1 cellular context compared by ENCODE assay signal in the genomic region with DNA sequence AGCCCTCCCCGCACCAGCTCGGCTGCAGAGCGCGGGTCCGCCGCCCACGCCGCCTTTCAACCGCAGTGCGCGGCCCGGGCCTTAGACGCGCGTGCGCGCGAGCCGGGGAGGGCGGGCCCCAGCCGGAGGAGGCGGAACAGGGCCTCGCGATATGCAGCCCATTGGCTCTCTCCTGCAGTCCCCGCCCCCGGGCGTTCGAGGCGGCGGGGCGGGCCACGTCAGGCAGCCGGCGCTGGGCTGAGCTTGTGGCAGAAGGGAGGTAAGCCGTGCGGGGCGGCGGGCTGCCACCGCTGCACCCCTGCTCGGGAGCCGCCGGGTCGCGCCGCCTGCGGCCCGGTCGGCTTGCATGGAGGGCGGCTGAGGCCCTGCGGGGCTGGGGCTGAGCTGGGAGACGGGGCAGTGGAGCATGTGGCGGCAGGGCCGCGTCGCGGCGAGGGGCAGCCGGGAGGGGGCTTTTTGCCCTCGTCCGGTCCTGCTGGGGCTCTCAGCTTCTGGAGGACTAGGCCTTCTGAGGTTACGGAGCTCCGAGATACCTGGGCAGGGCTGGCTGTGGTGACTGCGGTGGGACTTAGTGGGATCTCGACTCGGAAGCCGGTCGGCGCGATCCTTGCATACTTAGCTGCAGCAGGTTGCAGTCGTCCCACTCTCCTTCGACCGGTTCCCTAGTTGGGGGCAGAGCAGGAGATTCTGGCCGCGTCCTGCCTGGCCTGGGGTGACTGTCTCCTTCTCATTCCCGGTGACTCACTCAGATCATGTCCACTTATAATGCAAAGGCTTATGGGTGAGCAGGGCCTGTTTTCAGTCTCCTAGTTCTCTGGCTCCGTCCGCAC.
TF ChIP-seq lines count a peak whose summit lies in the region.

A gene with protein sequence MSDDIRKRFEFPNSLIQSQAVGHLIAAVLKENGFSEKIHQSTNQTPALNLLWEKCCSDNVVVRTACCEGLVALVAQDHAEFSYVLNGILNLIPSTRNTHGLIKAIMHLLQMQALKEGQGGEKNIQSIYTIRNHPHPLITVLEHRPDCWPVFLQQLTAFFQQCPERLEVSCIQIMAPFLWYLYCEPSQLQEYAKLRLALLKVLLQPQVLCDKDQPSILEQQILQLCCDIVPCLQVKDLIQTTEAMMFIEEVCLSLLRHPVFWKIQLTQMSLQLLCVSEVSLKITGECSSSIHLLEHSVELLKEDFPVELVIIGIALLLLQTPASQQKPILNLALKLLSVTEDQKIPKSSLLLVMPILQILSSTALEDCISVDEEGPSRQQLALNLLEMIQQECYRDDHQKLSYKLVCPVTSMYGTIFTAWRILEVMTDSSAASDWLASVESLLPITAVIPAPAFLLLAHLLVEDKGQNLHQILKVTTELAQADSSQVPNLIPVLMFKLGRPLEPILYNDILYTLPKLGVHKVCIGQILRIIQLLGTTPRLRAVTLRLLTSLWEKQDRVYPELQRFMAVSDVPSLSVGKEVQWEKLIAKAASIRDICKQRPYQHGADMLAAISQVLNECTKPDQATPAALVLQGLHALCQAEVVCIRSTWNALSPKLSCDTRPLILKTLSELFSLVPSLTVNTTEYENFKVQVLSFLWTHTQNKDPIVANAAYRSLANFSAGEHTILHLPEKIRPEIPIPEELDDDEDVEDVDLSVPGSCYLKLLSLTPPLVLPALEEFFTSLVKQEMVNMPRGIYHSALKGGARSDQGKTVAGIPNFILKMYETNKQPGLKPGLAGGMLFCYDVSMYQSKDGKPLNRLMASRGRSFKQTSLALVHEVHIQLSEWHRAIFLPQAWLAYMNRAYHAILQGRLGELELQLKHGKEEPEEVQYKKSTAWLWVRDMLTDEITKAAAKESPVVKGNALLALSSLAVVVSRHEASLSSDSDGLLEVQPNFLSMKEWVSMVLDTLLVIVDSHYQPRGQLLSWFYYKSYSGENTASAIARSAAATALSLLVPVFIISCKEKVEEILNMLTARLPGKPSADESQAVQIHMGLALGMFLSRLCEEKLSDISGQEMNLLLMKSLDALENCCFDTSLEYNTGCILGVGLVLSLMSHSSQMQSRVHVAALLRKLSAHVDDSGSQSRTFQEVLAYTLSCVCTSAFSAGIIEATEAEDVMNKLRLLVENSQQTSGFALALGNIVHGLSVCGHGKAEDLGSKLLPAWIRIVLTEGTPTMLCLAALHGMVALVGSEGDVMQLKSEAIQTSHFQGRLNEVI (N-terminal part only) (plus strand): TSS at position 225 of the 830 bp plus-strand sequence. CDS start 31,095 bp downstream, outside the sequence.

TF ChIP-seq in HepG2, 621 proteins besides CTCF, POLR2A, EP300 and RAD21 (continued from another document and continues in another):
- TF ChIP-seq TBX2 (CRISPR knock-in tag; IDR thresholded peaks at IDR 0.05; ENCODE audit: borderline replicate concordance) (peak; percentile 55), CHD2 (IDR thresholded peaks at IDR 0.05; ENCODE audit: low read depth, low read length) (peak; percentile 89), FOXC1 (CRISPR knock-in tag; IDR thresholded peaks at IDR 0.05; ENCODE audit: borderline replicate concordance) (peak; percentile 35; the same call in 1 of the 2 replicates), MAFF (IDR thresholded peaks at IDR 0.05; ENCODE audit: low read depth, low read length) (no peak), MXI1 (IDR thresholded peaks at IDR 0.05; ENCODE audit: borderline replicate concordance, low read depth, low read length) (peak; percentile 76; the same call in 1 of the 3 replicates), ZFX (CRISPR knock-in tag; IDR thresholded peaks at IDR 0.05; ENCODE audit: low read depth) (peak; percentile 99), SOX5 (CRISPR knock-in tag; IDR thresholded peaks at IDR 0.05; ENCODE audit: borderline replicate concordance) (no peak), ZNF33B (CRISPR knock-in tag; IDR thresholded peaks at IDR 0.05) (peak; percentile 53; the same call in 1 of the 2 replicates), ZNF501 (CRISPR knock-in tag; IDR thresholded peaks at IDR 0.05) (peak; percentile 60; the same call in 1 of the 2 replicates), SNAPC2 (CRISPR knock-in tag; IDR thresholded peaks at IDR 0.05) (peak; percentile 85), CENPT (CRISPR knock-in tag; IDR thresholded peaks at IDR 0.05; ENCODE audit: low read depth) (peak; percentile 77; the same call in 1 of the 2 replicates), SMAD9 (CRISPR knock-in tag; IDR thresholded peaks at IDR 0.05) (no peak), KAT8 (CRISPR knock-in tag; IDR thresholded peaks at IDR 0.05) (peak; percentile 30; the same call in 1 of the 2 replicates), ZNF615 (CRISPR knock-in tag; IDR thresholded peaks at IDR 0.05; ENCODE audit: borderline replicate concordance) (no peak), CCAR2 (optimal IDR thresholded peaks at IDR 0.05; ENCODE audit: low read depth, low read length) (no peak)
- TF ChIP-seq, protein P1, sequence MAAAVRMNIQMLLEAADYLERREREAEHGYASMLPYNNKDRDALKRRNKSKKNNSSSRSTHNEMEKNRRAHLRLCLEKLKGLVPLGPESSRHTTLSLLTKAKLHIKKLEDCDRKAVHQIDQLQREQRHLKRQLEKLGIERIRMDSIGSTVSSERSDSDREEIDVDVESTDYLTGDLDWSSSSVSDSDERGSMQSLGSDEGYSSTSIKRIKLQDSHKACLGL (CRISPR knock-in tag; IDR thresholded peaks at IDR 0.05): peak; percentile 86
- TF ChIP-seq, protein P2, sequence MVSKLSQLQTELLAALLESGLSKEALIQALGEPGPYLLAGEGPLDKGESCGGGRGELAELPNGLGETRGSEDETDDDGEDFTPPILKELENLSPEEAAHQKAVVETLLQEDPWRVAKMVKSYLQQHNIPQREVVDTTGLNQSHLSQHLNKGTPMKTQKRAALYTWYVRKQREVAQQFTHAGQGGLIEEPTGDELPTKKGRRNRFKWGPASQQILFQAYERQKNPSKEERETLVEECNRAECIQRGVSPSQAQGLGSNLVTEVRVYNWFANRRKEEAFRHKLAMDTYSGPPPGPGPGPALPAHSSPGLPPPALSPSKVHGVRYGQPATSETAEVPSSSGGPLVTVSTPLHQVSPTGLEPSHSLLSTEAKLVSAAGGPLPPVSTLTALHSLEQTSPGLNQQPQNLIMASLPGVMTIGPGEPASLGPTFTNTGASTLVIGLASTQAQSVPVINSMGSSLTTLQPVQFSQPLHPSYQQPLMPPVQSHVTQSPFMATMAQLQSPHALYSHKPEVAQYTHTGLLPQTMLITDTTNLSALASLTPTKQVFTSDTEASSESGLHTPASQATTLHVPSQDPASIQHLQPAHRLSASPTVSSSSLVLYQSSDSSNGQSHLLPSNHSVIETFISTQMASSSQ (IDR thresholded peaks at IDR 0.05; ENCODE audit: low read depth): no peak
- TF ChIP-seq, protein P2 (CRISPR knock-in tag; IDR thresholded peaks at IDR 0.05; ENCODE audit: borderline replicate concordance): 0 out of 2 replicates have a peak, but pooled peaks have one; percentile 46
- TF ChIP-seq, protein P3, sequence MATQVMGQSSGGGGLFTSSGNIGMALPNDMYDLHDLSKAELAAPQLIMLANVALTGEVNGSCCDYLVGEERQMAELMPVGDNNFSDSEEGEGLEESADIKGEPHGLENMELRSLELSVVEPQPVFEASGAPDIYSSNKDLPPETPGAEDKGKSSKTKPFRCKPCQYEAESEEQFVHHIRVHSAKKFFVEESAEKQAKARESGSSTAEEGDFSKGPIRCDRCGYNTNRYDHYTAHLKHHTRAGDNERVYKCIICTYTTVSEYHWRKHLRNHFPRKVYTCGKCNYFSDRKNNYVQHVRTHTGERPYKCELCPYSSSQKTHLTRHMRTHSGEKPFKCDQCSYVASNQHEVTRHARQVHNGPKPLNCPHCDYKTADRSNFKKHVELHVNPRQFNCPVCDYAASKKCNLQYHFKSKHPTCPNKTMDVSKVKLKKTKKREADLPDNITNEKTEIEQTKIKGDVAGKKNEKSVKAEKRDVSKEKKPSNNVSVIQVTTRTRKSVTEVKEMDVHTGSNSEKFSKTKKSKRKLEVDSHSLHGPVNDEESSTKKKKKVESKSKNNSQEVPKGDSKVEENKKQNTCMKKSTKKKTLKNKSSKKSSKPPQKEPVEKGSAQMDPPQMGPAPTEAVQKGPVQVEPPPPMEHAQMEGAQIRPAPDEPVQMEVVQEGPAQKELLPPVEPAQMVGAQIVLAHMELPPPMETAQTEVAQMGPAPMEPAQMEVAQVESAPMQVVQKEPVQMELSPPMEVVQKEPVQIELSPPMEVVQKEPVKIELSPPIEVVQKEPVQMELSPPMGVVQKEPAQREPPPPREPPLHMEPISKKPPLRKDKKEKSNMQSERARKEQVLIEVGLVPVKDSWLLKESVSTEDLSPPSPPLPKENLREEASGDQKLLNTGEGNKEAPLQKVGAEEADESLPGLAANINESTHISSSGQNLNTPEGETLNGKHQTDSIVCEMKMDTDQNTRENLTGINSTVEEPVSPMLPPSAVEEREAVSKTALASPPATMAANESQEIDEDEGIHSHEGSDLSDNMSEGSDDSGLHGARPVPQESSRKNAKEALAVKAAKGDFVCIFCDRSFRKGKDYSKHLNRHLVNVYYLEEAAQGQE (IDR thresholded peaks at IDR 0.05; ENCODE audit: borderline replicate concordance in 1 of 2, low read depth in 1 of 2, low read length in 2 of 2): peak in 1 of 2 experiments; percentile 51; a peak in 1 of 4 replicates
- TF ChIP-seq, protein P4, sequence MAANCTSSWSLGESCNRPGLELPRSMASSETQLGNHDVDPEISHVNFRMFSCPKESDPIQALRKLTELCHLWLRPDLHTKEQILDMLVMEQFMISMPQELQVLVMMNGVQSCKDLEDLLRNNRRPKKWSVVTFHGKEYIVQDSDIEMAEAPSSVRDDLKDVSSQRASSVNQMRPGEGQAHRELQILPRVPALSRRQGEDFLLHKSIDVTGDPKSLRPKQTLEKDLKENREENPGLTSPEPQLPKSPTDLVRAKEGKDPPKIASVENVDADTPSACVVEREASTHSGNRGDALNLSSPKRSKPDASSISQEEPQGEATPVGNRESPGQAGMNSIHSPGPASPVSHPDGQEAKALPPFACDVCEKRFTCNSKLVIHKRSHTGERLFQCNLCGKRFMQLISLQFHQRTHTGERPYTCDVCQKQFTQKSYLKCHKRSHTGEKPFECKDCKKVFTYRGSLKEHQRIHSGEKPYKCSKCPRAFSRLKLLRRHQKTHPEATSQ (CRISPR knock-in tag; IDR thresholded peaks at IDR 0.05; ENCODE audit: borderline replicate concordance): 0 out of 2 replicates have a peak, but pooled peaks have one; percentile 62
- TF ChIP-seq, protein P5, sequence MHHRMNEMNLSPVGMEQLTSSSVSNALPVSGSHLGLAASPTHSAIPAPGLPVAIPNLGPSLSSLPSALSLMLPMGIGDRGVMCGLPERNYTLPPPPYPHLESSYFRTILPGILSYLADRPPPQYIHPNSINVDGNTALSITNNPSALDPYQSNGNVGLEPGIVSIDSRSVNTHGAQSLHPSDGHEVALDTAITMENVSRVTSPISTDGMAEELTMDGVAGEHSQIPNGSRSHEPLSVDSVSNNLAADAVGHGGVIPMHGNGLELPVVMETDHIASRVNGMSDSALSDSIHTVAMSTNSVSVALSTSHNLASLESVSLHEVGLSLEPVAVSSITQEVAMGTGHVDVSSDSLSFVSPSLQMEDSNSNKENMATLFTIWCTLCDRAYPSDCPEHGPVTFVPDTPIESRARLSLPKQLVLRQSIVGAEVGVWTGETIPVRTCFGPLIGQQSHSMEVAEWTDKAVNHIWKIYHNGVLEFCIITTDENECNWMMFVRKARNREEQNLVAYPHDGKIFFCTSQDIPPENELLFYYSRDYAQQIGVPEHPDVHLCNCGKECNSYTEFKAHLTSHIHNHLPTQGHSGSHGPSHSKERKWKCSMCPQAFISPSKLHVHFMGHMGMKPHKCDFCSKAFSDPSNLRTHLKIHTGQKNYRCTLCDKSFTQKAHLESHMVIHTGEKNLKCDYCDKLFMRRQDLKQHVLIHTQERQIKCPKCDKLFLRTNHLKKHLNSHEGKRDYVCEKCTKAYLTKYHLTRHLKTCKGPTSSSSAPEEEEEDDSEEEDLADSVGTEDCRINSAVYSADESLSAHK (CRISPR knock-in tag; IDR thresholded peaks at IDR 0.05; ENCODE audit: borderline replicate concordance): no peak
- TF ChIP-seq, protein P6, sequence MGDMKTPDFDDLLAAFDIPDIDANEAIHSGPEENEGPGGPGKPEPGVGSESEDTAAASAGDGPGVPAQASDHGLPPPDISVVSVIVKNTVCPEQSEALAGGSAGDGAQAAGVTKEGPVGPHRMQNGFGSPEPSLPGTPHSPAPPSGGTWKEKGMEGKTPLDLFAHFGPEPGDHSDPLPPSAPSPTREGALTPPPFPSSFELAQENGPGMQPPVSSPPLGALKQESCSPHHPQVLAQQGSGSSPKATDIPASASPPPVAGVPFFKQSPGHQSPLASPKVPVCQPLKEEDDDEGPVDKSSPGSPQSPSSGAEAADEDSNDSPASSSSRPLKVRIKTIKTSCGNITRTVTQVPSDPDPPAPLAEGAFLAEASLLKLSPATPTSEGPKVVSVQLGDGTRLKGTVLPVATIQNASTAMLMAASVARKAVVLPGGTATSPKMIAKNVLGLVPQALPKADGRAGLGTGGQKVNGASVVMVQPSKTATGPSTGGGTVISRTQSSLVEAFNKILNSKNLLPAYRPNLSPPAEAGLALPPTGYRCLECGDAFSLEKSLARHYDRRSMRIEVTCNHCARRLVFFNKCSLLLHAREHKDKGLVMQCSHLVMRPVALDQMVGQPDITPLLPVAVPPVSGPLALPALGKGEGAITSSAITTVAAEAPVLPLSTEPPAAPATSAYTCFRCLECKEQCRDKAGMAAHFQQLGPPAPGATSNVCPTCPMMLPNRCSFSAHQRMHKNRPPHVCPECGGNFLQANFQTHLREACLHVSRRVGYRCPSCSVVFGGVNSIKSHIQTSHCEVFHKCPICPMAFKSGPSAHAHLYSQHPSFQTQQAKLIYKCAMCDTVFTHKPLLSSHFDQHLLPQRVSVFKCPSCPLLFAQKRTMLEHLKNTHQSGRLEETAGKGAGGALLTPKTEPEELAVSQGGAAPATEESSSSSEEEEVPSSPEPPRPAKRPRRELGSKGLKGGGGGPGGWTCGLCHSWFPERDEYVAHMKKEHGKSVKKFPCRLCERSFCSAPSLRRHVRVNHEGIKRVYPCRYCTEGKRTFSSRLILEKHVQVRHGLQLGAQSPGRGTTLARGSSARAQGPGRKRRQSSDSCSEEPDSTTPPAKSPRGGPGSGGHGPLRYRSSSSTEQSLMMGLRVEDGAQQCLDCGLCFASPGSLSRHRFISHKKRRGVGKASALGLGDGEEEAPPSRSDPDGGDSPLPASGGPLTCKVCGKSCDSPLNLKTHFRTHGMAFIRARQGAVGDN (CRISPR knock-in tag; IDR thresholded peaks at IDR 0.05): peak; percentile 97
- TF ChIP-seq, protein P7, sequence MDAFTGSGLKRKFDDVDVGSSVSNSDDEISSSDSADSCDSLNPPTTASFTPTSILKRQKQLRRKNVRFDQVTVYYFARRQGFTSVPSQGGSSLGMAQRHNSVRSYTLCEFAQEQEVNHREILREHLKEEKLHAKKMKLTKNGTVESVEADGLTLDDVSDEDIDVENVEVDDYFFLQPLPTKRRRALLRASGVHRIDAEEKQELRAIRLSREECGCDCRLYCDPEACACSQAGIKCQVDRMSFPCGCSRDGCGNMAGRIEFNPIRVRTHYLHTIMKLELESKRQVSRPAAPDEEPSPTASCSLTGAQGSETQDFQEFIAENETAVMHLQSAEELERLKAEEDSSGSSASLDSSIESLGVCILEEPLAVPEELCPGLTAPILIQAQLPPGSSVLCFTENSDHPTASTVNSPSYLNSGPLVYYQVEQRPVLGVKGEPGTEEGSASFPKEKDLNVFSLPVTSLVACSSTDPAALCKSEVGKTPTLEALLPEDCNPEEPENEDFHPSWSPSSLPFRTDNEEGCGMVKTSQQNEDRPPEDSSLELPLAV (CRISPR knock-in tag; conservative IDR thresholded peaks at IDR 0.05; ENCODE audit: low read depth): no peak
